Comparison of ENCODE assay signal across 1 cellular context in the genomic region with DNA sequence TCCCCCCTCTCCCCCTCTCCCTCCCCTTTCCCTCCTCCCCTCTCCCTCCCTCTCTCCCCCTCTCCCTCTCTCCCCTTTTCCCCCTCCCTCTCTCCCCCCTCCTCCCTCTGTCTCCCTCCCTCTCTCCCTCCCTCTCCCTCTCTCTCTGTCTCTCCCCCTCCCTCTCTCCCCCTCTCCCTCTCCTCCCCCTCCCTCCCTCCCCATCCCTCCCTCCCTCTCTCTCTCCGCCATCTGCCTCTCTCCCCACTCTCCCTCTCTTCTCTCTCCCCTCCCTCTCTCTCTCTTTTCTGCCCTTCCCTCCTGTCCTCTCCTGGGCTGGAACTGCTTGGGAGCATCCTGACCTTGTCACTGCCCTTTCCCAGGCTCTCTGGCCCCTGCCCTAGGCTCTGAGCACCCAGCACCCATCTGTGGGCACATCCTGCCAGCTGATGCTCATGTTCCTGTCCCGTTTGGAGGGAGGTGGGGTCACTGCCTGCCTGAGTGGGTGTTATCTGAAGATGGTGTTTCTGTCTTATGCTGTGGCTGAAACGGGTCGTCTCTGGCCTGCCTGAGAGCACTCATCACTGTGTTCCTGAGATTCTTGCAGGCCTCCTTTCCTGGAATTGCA.
TF ChIP-seq lines count a peak whose summit lies in the region.

No MANE protein-coding gene starts in this region.

TF ChIP-seq in IMR-90, 13 proteins besides CTCF, POLR2A, EP300 and RAD21:
- TF ChIP-seq SMC3 (IDR thresholded peaks at IDR 0.05; ENCODE audit: low read depth, low read length) (no peak), RCOR1 (IDR thresholded peaks at IDR 0.05; ENCODE audit: insufficient replicate concordance, low read length) (no peak), MXI1 (IDR thresholded peaks at IDR 0.05; ENCODE audit: borderline replicate concordance, low read depth, low read length) (no peak), CEBPB (IDR thresholded peaks at IDR 0.05; ENCODE audit: low read depth, low read length) (no peak), MAFK (IDR thresholded peaks at IDR 0.05; ENCODE audit: low read depth, low read length) (no peak), MAZ (IDR thresholded peaks at IDR 0.05; ENCODE audit: borderline replicate concordance, low read depth, low read length) (no peak), FOS (IDR thresholded peaks at IDR 0.05; ENCODE audit: low read depth, low read length) (no peak)
TF ChIP-seq in IMR-90: peak in this region for 0.
